17 cellular contexts compared by ENCODE assay signal in genomic region chr3:169144271-169144670, GRCh38.
DNase-seq lines count a peak whose midpoint lies in the region; ATAC-seq and TF ChIP-seq lines count a peak whose summit lies in the region.
"Had no signal": no experiment of that assay in that cellular context is flagged by ENCODE, and none has a peak within 500 bp of the region (broad histone marks: within the 10 kb centered on the region; RNA-seq: fewer than 3 reads in every experiment).

No MANE protein-coding gene starts in this region.

- intact Hi-C loops in Right ventricle myocardium superior (cut with DNase I), result no loop called here
- intact Hi-C loops in posterior cingulate gyrus (cut with DNase I), result no loop called here

- no peaks in the 10 kb centered on the region for H3K9me3 ChIP-seq in right atrium auricular region
- H3K9me3 ChIP-seq in mucosa of rectum (ENCODE audit: control insufficient read depth in 2 of 2, low read length in 2 of 2), result no peaks in the 10 kb centered on the region

- H3K4me1 Mint-ChIP-seq in endothelial cell (ENCODE audit: unreplicated experiment) (peaks cover 24% of the 10 kb centered on the region), glutamatergic neuron (ENCODE audit: low read depth, unreplicated experiment) (peaks cover 16% of the 10 kb centered on the region)

- H3K4me3 ChIP-seq in right atrium auricular region, result peak overlapping the region; percentile 15 to 53
- H3K4me3 ChIP-seq in mucosa of rectum (ENCODE audit: low read length in 2 of 2), result peak overlapping the region; percentile 85 to 87
- H3K4me3 ChIP-seq in urinary bladder (ENCODE audit: low read depth, low read length), result peak overlapping the region; percentile 44

- H3K27me3 Mint-ChIP-seq in endothelial cell (ENCODE audit: unreplicated experiment) (peaks cover 5% of the 10 kb centered on the region), glutamatergic neuron (ENCODE audit: unreplicated experiment) (peaks cover 8% of the 10 kb centered on the region)

- H3K9me3 Mint-ChIP-seq in endothelial cell (ENCODE audit: unreplicated experiment), result no peaks in the 10 kb centered on the region
- H3K9me3 Mint-ChIP-seq in glutamatergic neuron (ENCODE audit: unreplicated experiment), result peaks cover 10% of the 10 kb centered on the region
- H3K9me3 Mint-ChIP-seq: activated T-cell treated with anti-CD3 and anti-CD28 coated beads, Interleukin-2, amount 50 U/mL, for 4 hours had no signal

- ATAC-seq in Right ventricle myocardium superior (ENCODE audit: poor library complexity), result no peak
- ATAC-seq: activated T-cell treated with anti-CD3 and anti-CD28 coated beads, Interleukin-2, amount 50 U/mL, for 4 hours; Panc1 had no signal

- no peaks in the 10 kb centered on the region for H3K36me3 ChIP-seq in right atrium auricular region
- peaks cover 0 to 9% of the 10 kb centered on the region in 2 donors for H3K36me3 ChIP-seq in mucosa of rectum (ENCODE audit: control insufficient read depth in 2 of 2, insufficient read depth in 2 of 2, low read length in 2 of 2)
- H3K36me3 ChIP-seq in urinary bladder (ENCODE audit: insufficient read depth), result no peaks in the 10 kb centered on the region

- peaks cover 17% of the 10 kb centered on the region for H3K36me3 Mint-ChIP-seq in endothelial cell (ENCODE audit: low read depth, unreplicated experiment)
- H3K36me3 Mint-ChIP-seq in glutamatergic neuron (ENCODE audit: unreplicated experiment), result no peaks in the 10 kb centered on the region
- H3K36me3 Mint-ChIP-seq: activated naive CD4-positive, alpha-beta T cell treated with anti-CD3 and anti-CD28 coated beads, Interleukin-2, amount 50 U/mL, for 24 hours had no signal

- H3K27ac Mint-ChIP-seq in endothelial cell (ENCODE audit: unreplicated experiment), result no peak overlapping the region
- no peak overlapping the region for H3K27ac Mint-ChIP-seq in glutamatergic neuron (ENCODE audit: unreplicated experiment)
- H3K27ac Mint-ChIP-seq: activated naive CD4-positive, alpha-beta T cell treated with anti-CD3 and anti-CD28 coated beads, Interleukin-2, amount 50 U/mL, for 24 hours had no signal

- peaks cover 9 to 17% of the 10 kb centered on the region in 2 donors for H3K27me3 ChIP-seq in right atrium auricular region
- peaks cover 5 to 8% of the 10 kb centered on the region in 2 donors for H3K27me3 ChIP-seq in mucosa of rectum (ENCODE audit: control insufficient read depth in 2 of 2, insufficient read depth in 2 of 2, low read length in 2 of 2)

- H3K4me3 Mint-ChIP-seq in endothelial cell (ENCODE audit: unreplicated experiment) (peak overlapping the region; percentile 98), glutamatergic neuron (ENCODE audit: unreplicated experiment) (no peak overlapping the region)
- H3K4me3 Mint-ChIP-seq: activated naive CD4-positive, alpha-beta T cell treated with anti-CD3 and anti-CD28 coated beads, Interleukin-2, amount 50 U/mL, for 24 hours; activated T-cell treated with anti-CD3 and anti-CD28 coated beads, Interleukin-2, amount 50 U/mL, for 4 hours had no signal

- H3K9ac ChIP-seq in mucosa of rectum (ENCODE audit: low read depth in 1 of 2, low read length in 2 of 2), result peak overlapping the region in 1 of 2 donors; percentile 87

- H3K27ac ChIP-seq in right atrium auricular region (peak overlapping the region in 1 of 2 donors; percentile 83), mucosa of rectum (ENCODE audit: low read depth in 2 of 2, low read length in 2 of 2) (no peak overlapping the region), urinary bladder (ENCODE audit: low read depth) (no peak overlapping the region)

- DNase-seq in right atrium auricular region (ENCODE audit: low spot score) (no peak), Right ventricle myocardium superior (no peak), endothelial cell (ENCODE audit: low spot score) (no peak), glutamatergic neuron (no peak), posterior cingulate gyrus (no peak), T-helper 1 cell (no peak)
- DNase-seq: activated CD4-positive, alpha-beta T cell treated with anti-CD3 and anti-CD28 coated beads, Interleukin-2, amount 50 U/mL, for 48 hours; activated T-cell treated with anti-CD3 and anti-CD28 coated beads, Interleukin-2, amount 50 U/mL, for 4 hours; caudate nucleus; DND-41; MV-4-11; NCI-H774; trophoblast cell had no signal

- TF ChIP-seq CTCF in right atrium auricular region (IDR thresholded peaks at IDR 0.05) (no peak), endothelial cell (IDR thresholded peaks at IDR 0.05; ENCODE audit: unreplicated experiment) (no peak), glutamatergic neuron (IDR thresholded peaks at IDR 0.05; ENCODE audit: partially characterized antibody, unreplicated experiment) (no peak)

- WGBS in urinary bladder, result 81% methylated on average over 2 of the region's 2 CpGs

- H3K4me1 ChIP-seq in right atrium auricular region, result peaks cover 0 to 20% of the 10 kb centered on the region in 2 donors
- H3K4me1 ChIP-seq in mucosa of rectum (ENCODE audit: control insufficient read depth in 2 of 2, insufficient read depth in 2 of 2, low read length in 2 of 2), result peaks cover 12 to 17% of the 10 kb centered on the region in 2 donors
- no peaks in the 10 kb centered on the region for H3K4me1 ChIP-seq in urinary bladder (ENCODE audit: insufficient read depth)

Comparison
In these comparisons a context has a peak if more than half of its experiments do, and no peak if none do; other contexts are left out.
1. H3K4me3 ChIP-seq: peak in every context shown above with its lines; median percentile 86 in mucosa of rectum; 44 in urinary bladder; 34 in right atrium auricular region.